1 cellular context compared by ENCODE assay signal in genomic region chr20:33677991-33678431, GRCh38.
TF ChIP-seq lines count a peak whose summit lies in the region.

No MANE protein-coding gene starts in this region.

TF ChIP-seq in K562, 482 proteins besides CTCF, POLR2A, EP300 and RAD21 (continued from another document):
- TF ChIP-seq MITF (IDR thresholded peaks at IDR 0.05) (no peak), ZMIZ1 (IDR thresholded peaks at IDR 0.05; ENCODE audit: low read depth in 2 of 2, low read length in 2 of 2) (no peak), NR4A1 (CRISPR knock-in tag; IDR thresholded peaks at IDR 0.05) (no peak), NR4A1 (tag; IDR thresholded peaks at IDR 0.05) (no peak), POLR2G (IDR thresholded peaks at IDR 0.05; ENCODE audit: low read depth, low read length) (peak; percentile 36; the same call in 1 of the 2 replicates), TRIM25 (IDR thresholded peaks at IDR 0.05; ENCODE audit: borderline replicate concordance) (no peak), GTF2E2 (tag; IDR thresholded peaks at IDR 0.05) (no peak), ZNF197 (CRISPR knock-in tag; IDR thresholded peaks at IDR 0.05; ENCODE audit: low read depth) (no peak), ZNF165 (CRISPR knock-in tag; IDR thresholded peaks at IDR 0.05; ENCODE audit: borderline replicate concordance) (no peak), MAZ (CRISPR knock-in tag; conservative IDR thresholded peaks at IDR 0.05 in 1 of 2, IDR thresholded peaks at IDR 0.05 in 1 of 2) (no peak), ZNF79 (CRISPR knock-in tag; IDR thresholded peaks at IDR 0.05; ENCODE audit: low read depth) (no peak), ZNF592 (IDR thresholded peaks at IDR 0.05) (no peak), ZNF830 (CRISPR knock-in tag; IDR thresholded peaks at IDR 0.05) (no peak), ZNF644 (tag; IDR thresholded peaks at IDR 0.05; ENCODE audit: low read depth) (no peak)
- TF ChIP-seq, protein P1, sequence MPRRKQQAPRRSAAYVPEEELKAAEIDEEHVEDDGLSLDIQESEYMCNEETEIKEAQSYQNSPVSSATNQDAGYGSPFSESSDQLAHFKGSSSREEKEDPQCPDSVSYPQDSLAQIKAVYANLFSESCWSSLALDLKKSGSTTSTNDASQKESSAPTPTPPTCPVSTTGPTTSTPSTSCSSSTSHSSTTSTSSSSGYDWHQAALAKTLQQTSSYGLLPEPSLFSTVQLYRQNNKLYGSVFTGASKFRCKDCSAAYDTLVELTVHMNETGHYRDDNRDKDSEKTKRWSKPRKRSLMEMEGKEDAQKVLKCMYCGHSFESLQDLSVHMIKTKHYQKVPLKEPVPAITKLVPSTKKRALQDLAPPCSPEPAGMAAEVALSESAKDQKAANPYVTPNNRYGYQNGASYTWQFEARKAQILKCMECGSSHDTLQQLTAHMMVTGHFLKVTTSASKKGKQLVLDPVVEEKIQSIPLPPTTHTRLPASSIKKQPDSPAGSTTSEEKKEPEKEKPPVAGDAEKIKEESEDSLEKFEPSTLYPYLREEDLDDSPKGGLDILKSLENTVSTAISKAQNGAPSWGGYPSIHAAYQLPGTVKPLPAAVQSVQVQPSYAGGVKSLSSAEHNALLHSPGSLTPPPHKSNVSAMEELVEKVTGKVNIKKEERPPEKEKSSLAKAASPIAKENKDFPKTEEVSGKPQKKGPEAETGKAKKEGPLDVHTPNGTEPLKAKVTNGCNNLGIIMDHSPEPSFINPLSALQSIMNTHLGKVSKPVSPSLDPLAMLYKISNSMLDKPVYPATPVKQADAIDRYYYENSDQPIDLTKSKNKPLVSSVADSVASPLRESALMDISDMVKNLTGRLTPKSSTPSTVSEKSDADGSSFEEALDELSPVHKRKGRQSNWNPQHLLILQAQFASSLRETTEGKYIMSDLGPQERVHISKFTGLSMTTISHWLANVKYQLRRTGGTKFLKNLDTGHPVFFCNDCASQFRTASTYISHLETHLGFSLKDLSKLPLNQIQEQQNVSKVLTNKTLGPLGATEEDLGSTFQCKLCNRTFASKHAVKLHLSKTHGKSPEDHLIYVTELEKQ (CRISPR knock-in tag; IDR thresholded peaks at IDR 0.05), result no peak
